26 cellular contexts compared by ENCODE assay signal in genomic region chr16:17104654-17105053, GRCh38.
DNase-seq lines count a peak whose midpoint lies in the region; ATAC-seq lines count a peak whose summit lies in the region.
"Had no signal": no experiment of that assay in that cellular context is flagged by ENCODE, and none has a peak within 500 bp of the region (broad histone marks: within the 10 kb centered on the region; RNA-seq: fewer than 3 reads in every experiment).

No MANE protein-coding gene starts in this region.

- H3K4me3 Mint-ChIP-seq in activated naive CD8-positive, alpha-beta T cell = peak overlapping the region; percentile 36
- no peak overlapping the region for H3K4me3 Mint-ChIP-seq in activated naive CD8-positive, alpha-beta T cell treated with anti-CD3 and anti-CD28 coated beads for 36 hours
- H3K4me3 Mint-ChIP-seq in naive thymus-derived CD4-positive, alpha-beta T cell = peak overlapping the region in 8 of 10 donors; percentile 20 to 65 (median 54)
- no peak overlapping the region for H3K4me3 Mint-ChIP-seq in stimulated activated memory B cell treated with anti-CD40 and anti-IgM and Interleukin-4, amounts not matched to agents 10 μg/mL and 1 μg/mL and 100 μg/mL, for 72 hours
- H3K4me3 Mint-ChIP-seq: activated T-helper 17 cell treated with anti-CD3 and anti-CD28 coated beads, Interleukin-2, amount 50 U/mL, for 72 hours had no signal

- POLR2A ChIA-PET in naive thymus-derived CD4-positive, alpha-beta T cell (lab: Charles Lee) = no interaction called here

- no peaks in the 10 kb centered on the region for H3K9me3 Mint-ChIP-seq in activated naive CD8-positive, alpha-beta T cell (ENCODE audit: low read depth)
- H3K9me3 Mint-ChIP-seq in activated naive CD8-positive, alpha-beta T cell treated with anti-CD3 and anti-CD28 coated beads for 36 hours = peaks cover 3% of the 10 kb centered on the region
- H3K9me3 Mint-ChIP-seq in naive thymus-derived CD4-positive, alpha-beta T cell = peaks cover 0 to 7% (median 0%) of the 10 kb centered on the region in 11 donors
- no peaks in the 10 kb centered on the region for H3K9me3 Mint-ChIP-seq in stimulated activated memory B cell treated with anti-CD40 and anti-IgM and Interleukin-4, amounts not matched to agents 10 μg/mL and 1 μg/mL and 100 μg/mL, for 72 hours
- H3K9me3 Mint-ChIP-seq: activated T-helper 17 cell treated with anti-CD3 and anti-CD28 coated beads, Interleukin-2, amount 50 U/mL, for 72 hours had no signal

- H3K4me1 Mint-ChIP-seq in activated naive CD8-positive, alpha-beta T cell (ENCODE audit: low read depth) = peaks cover 27% of the 10 kb centered on the region
- H3K4me1 Mint-ChIP-seq in activated naive CD8-positive, alpha-beta T cell treated with anti-CD3 and anti-CD28 coated beads for 36 hours = peaks cover 15% of the 10 kb centered on the region
- H3K4me1 Mint-ChIP-seq in naive thymus-derived CD4-positive, alpha-beta T cell = peaks cover 9 to 31% (median 19%) of the 10 kb centered on the region in 7 donors
- H3K4me1 Mint-ChIP-seq in stimulated activated memory B cell treated with anti-CD40 and anti-IgM and Interleukin-4, amounts not matched to agents 10 μg/mL and 1 μg/mL and 100 μg/mL, for 72 hours = peaks cover 32% of the 10 kb centered on the region
- H3K4me1 Mint-ChIP-seq: activated T-helper 17 cell treated with anti-CD3 and anti-CD28 coated beads, Interleukin-2, amount 50 U/mL, for 72 hours had no signal

- peaks cover 4% of the 10 kb centered on the region for H3K36me3 Mint-ChIP-seq in activated naive CD8-positive, alpha-beta T cell
- H3K36me3 Mint-ChIP-seq in activated naive CD8-positive, alpha-beta T cell treated with anti-CD3 and anti-CD28 coated beads for 36 hours = peaks cover 5% of the 10 kb centered on the region
- H3K36me3 Mint-ChIP-seq in naive thymus-derived CD4-positive, alpha-beta T cell = peaks cover 0 to 31% (median 5%) of the 10 kb centered on the region in 5 donors
- H3K36me3 Mint-ChIP-seq in stimulated activated memory B cell treated with anti-CD40 and anti-IgM and Interleukin-4, amounts not matched to agents 10 μg/mL and 1 μg/mL and 100 μg/mL, for 72 hours = peaks cover 49% of the 10 kb centered on the region

- peaks cover 8% of the 10 kb centered on the region; the same call in 1 of the 2 replicates for H3F3A ChIP-seq in GM23248 (ENCODE audit: insufficient read depth)

- ATAC-seq in naive thymus-derived CD4-positive, alpha-beta T cell = no peak
- no peak for ATAC-seq in stimulated activated memory B cell treated with anti-CD40 and anti-IgM and Interleukin-4, amounts not matched to agents 10 μg/mL and 1 μg/mL and 100 μg/mL, for 72 hours
- ATAC-seq: activated T-helper 17 cell treated with anti-CD3 and anti-CD28 coated beads, Interleukin-2, amount 50 U/mL, for 72 hours; gastrocnemius medialis; left cardiac atrium had no signal

- H3K9me2 ChIP-seq in GM23248 (ENCODE audit: insufficient read depth) = no peaks in the 10 kb centered on the region

- H3K27me3 Mint-ChIP-seq in activated naive CD8-positive, alpha-beta T cell = no peaks in the 10 kb centered on the region
- no peaks in the 10 kb centered on the region for H3K27me3 Mint-ChIP-seq in activated naive CD8-positive, alpha-beta T cell treated with anti-CD3 and anti-CD28 coated beads for 36 hours
- no peaks in the 10 kb centered on the region for H3K27me3 Mint-ChIP-seq in naive thymus-derived CD4-positive, alpha-beta T cell
- no peaks in the 10 kb centered on the region for H3K27me3 Mint-ChIP-seq in stimulated activated memory B cell treated with anti-CD40 and anti-IgM and Interleukin-4, amounts not matched to agents 10 μg/mL and 1 μg/mL and 100 μg/mL, for 72 hours
- H3K27me3 Mint-ChIP-seq: activated T-helper 17 cell treated with anti-CD3 and anti-CD28 coated beads, Interleukin-2, amount 50 U/mL, for 72 hours had no signal

- H3K79me2 ChIP-seq in GM23248 (ENCODE audit: insufficient read depth) = no peaks in the 10 kb centered on the region

- CTCF ChIA-PET in naive thymus-derived CD4-positive, alpha-beta T cell (lab: Charles Lee) = no interaction called here

- in situ Hi-C loops in GM23248 (cut with MboI) = no loop called here

- H3K9ac ChIP-seq in GM23248 = no peak overlapping the region

- H4K20me1 ChIP-seq in GM23248 (ENCODE audit: insufficient read depth) = no peaks in the 10 kb centered on the region

- no peaks in the 10 kb centered on the region for H3K9me3 ChIP-seq in naive thymus-derived CD4-positive, alpha-beta T cell (ENCODE audit: control insufficient read depth in 2 of 3, low read length in 3 of 3)
- no peaks in the 10 kb centered on the region for H3K9me3 ChIP-seq in GM23248 (ENCODE audit: low read depth)
- H3K9me3 ChIP-seq: gastrocnemius medialis, ovary had no signal

- H3K27ac ChIP-seq in naive thymus-derived CD4-positive, alpha-beta T cell (ENCODE audit: low read depth, low read length) = no peak overlapping the region
- H3K27ac ChIP-seq in GM23248 = no peak overlapping the region
- H3K27ac ChIP-seq: gastrocnemius medialis, ovary, SK-N-MC, WERI-Rb-1 had no signal

- WGBS in GM23248 (ENCODE audit: low coverage in 1 of 2, low lambda C conversion rate in 2 of 2, missing lambda C conversion rate in 2 of 2), 2 experiments = 64 to 67% methylated on average over 5 of the region's 5 CpGs

- H3K27ac Mint-ChIP-seq in activated naive CD8-positive, alpha-beta T cell = no peak overlapping the region
- H3K27ac Mint-ChIP-seq in activated naive CD8-positive, alpha-beta T cell treated with anti-CD3 and anti-CD28 coated beads for 36 hours = no peak overlapping the region
- H3K27ac Mint-ChIP-seq in naive thymus-derived CD4-positive, alpha-beta T cell = peak overlapping the region in 8 of 9 donors; percentile 19 to 88 (median 48)
- peak overlapping the region; percentile 64 for H3K27ac Mint-ChIP-seq in stimulated activated memory B cell treated with anti-CD40 and anti-IgM and Interleukin-4, amounts not matched to agents 10 μg/mL and 1 μg/mL and 100 μg/mL, for 72 hours
- H3K27ac Mint-ChIP-seq: activated T-helper 17 cell treated with anti-CD3 and anti-CD28 coated beads, Interleukin-2, amount 50 U/mL, for 72 hours had no signal

- peaks cover 4 to 9% of the 10 kb centered on the region in 2 donors for H3K4me1 ChIP-seq in naive thymus-derived CD4-positive, alpha-beta T cell (ENCODE audit: control insufficient read depth in 2 of 2, insufficient read depth in 2 of 2, low read length in 2 of 2)
- H3K4me1 ChIP-seq in GM23248 (ENCODE audit: insufficient read depth) = no peaks in the 10 kb centered on the region
- H3K4me1 ChIP-seq: gastrocnemius medialis had no signal

- no peak overlapping the region for H3K4me2 ChIP-seq in GM23248 (ENCODE audit: unreplicated experiment)

- intact Hi-C loops in naive thymus-derived CD4-positive, alpha-beta T cell (cut with micrococcal nuclease) = loop anchor here in 1 of 2 donors (10.0 kb wide), 1 partner anchor 90 kb away; no protein-coding TSS in a partner anchor
- intact Hi-C loops in cardiac septum (cut with DNase I) = no loop called here

- no peak overlapping the region for H3K4me3 ChIP-seq in naive thymus-derived CD4-positive, alpha-beta T cell (ENCODE audit: low read length)
- H3K4me3 ChIP-seq in GM23248 = no peak overlapping the region
- H3K4me3 ChIP-seq: dorsolateral prefrontal cortex, gastrocnemius medialis, ovary, SK-N-MC had no signal

- peaks cover 0 to 6% (median 0%) of the 10 kb centered on the region in 3 experiments for H3K36me3 ChIP-seq in naive thymus-derived CD4-positive, alpha-beta T cell (ENCODE audit: control insufficient read depth in 2 of 3, insufficient read depth in 3 of 3, low read length in 3 of 3)
- H3K36me3 ChIP-seq in GM23248 (ENCODE audit: low read depth) = no peaks in the 10 kb centered on the region
- H3K36me3 ChIP-seq: gastrocnemius medialis, ovary, WERI-Rb-1 had no signal

- H2AFZ ChIP-seq in GM23248 = no peak overlapping the region

- DNase-seq in activated naive CD8-positive, alpha-beta T cell treated with anti-CD3 and anti-CD28 coated beads for 36 hours = no peak
- DNase-seq in SW480 (ENCODE audit: low spot score) = peak; percentile 21
- no peak for DNase-seq in naive thymus-derived CD4-positive, alpha-beta T cell
- DNase-seq in cardiac septum (ENCODE audit: low spot score) = no peak
- no peak for DNase-seq in stimulated activated CD4-positive, alpha-beta T cell treated with anti-CD3 and anti-CD28 coated beads, Interleukin-4, amount 100 ng/mL, for 24 hours
- no peak for DNase-seq in GM23248
- DNase-seq: ACHN; activated CD4-positive, alpha-beta T cell treated with anti-CD3 and anti-CD28 coated beads, Interleukin-2, amount 50 U/mL, for 4 hours; cerebellar nuclear complex; COR-L47; DMS53; gastrocnemius medialis; KBM-7; left cardiac atrium; NCI-H1417 treated with DMSO at 0.1 percent for 48 hours; NCI-H2081 treated with DMSO at 0.1 percent for 48 hours; NCI-H345; NCI-H82; ovary; T-helper 9 cell; WERI-Rb-1 had no signal

- no peaks in the 10 kb centered on the region for H3K27me3 ChIP-seq in naive thymus-derived CD4-positive, alpha-beta T cell (ENCODE audit: control insufficient read depth in 2 of 2, insufficient read depth in 2 of 2, low read length in 2 of 2)
- no peaks in the 10 kb centered on the region for H3K27me3 ChIP-seq in GM23248 (replicated peaks; ENCODE audit: insufficient read depth)
- H3K27me3 ChIP-seq: dorsolateral prefrontal cortex, gastrocnemius medialis, ovary had no signal

Comparison
In these comparisons a context has a peak if more than half of its experiments do, and no peak if none do; other contexts are left out.
1. H3K4me3 Mint-ChIP-seq: peak in activated naive CD8-positive, alpha-beta T cell (single experiment) and naive thymus-derived CD4-positive, alpha-beta T cell (8 of 10); none in activated naive CD8-positive, alpha-beta T cell treated with anti-CD3 and anti-CD28 coated beads for 36 hours (single experiment) and stimulated activated memory B cell treated with anti-CD40 and anti-IgM and Interleukin-4, amounts not matched to agents 10 μg/mL and 1 μg/mL and 100 μg/mL, for 72 hours (single experiment).
2. H3K27ac Mint-ChIP-seq: peak in naive thymus-derived CD4-positive, alpha-beta T cell (8 of 9) and stimulated activated memory B cell treated with anti-CD40 and anti-IgM and Interleukin-4, amounts not matched to agents 10 μg/mL and 1 μg/mL and 100 μg/mL, for 72 hours (single experiment); none in activated naive CD8-positive, alpha-beta T cell (single experiment) and activated naive CD8-positive, alpha-beta T cell treated with anti-CD3 and anti-CD28 coated beads for 36 hours (single experiment).